ENCODE assay signal across 18 cellular contexts in genomic region chr12:51540996-51541395, GRCh38. TPM values are rescaled to one million over a fixed set of nuclear protein-coding genes. Genes with fewer than 3 reads are reported as not detected.
A peak's percentile ranks its signal among the peaks of the same experiment; 100 is the strongest.
DNase-seq lines count a peak whose midpoint lies in the region; ATAC-seq lines count a peak whose summit lies in the region.
"Had no signal": no experiment of that assay in that cellular context is flagged by ENCODE, and none has a peak within 500 bp of the region (broad histone marks: within the 10 kb centered on the region; RNA-seq: fewer than 3 reads in every experiment).

No MANE protein-coding gene starts in this region.

- ATAC-seq in GM21717 (IDR thresholded peaks at IDR 0.05; ENCODE audit: unreplicated experiment): no peak
- ATAC-seq: A549; CD8-positive, alpha-beta T cell; GM12878 had no signal

- DNase-seq in activated effector memory CD4-positive, alpha-beta T cell treated with anti-CD3 and anti-CD28 coated beads, Interleukin-2, amount 50 U/mL, for 16 hours: peak; percentile 27
- no peak for DNase-seq in activated effector memory CD4-positive, alpha-beta T cell treated with Interleukin-2 at 50 U/mL for 16 hours
- peak; percentile 65 to 78 for DNase-seq in SJSA1 (ENCODE audit: low read depth in 1 of 2, low spot score in 2 of 2)
- DNase-seq in RPMI8226: no peak
- DNase-seq: AML-193; Caco-2; Calu3; CD4-positive, alpha-beta T cell; CD8-positive, alpha-beta T cell; DMS79 treated with DMSO at 0.1 percent for 48 hours; EL; GDM1 had no signal

- no peaks in the 10 kb centered on the region for H3K27me3 ChIP-seq in SJSA1 (replicated peaks)
- H3K27me3 ChIP-seq: BLaER1 treated with 17β-estradiol and CSF1 and Interleukin-3, amounts not matched to agents 10 nM and 100 nM had no signal

- H3K36me3 ChIP-seq in SJSA1: no peaks in the 10 kb centered on the region
- H3K36me3 ChIP-seq: BLaER1 treated with 17β-estradiol and CSF1 and Interleukin-3, amounts not matched to agents 10 nM and 100 nM had no signal

- H3K4me1 ChIP-seq in SJSA1 (replicated peaks): peaks cover 36% of the 10 kb centered on the region
- H3K4me1 ChIP-seq: A549; BLaER1 treated with 17β-estradiol and CSF1 and Interleukin-3, amounts not matched to agents 10 nM and 100 nM; Caco-2 had no signal

- H3K9me3 ChIP-seq in SJSA1 (replicated peaks): no peaks in the 10 kb centered on the region
- H3K9me3 ChIP-seq: A549, Caco-2 had no signal

- no peak overlapping the region for H3K4me3 ChIP-seq in SJSA1
- H3K4me3 ChIP-seq: A549; BLaER1 treated with 17β-estradiol and CSF1 and Interleukin-3, amounts not matched to agents 10 nM and 100 nM; GM12878 had no signal

- peak overlapping the region; percentile 26 for H3K27ac ChIP-seq in SJSA1
- H3K27ac ChIP-seq: 22Rv1; A549; BLaER1 treated with 17β-estradiol and CSF1 and Interleukin-3, amounts not matched to agents 10 nM and 100 nM; C4-2B had no signal

RNA-seq across cellular contexts. Expression of gene SCN8A, which starts 50.0 kb away (rescaled TPM):
- 1.4 and 4.3 TPM in 2 replicates for total RNA-seq in SJSA1 (2014; rRNA removed; shearing (Covaris generic))

Comparison
In these comparisons a context has a peak if more than half of its experiments do, and no peak if none do; other contexts are left out.
1. DNase-seq: peak in activated effector memory CD4-positive, alpha-beta T cell treated with anti-CD3 and anti-CD28 coated beads, Interleukin-2, amount 50 U/mL, for 16 hours (single experiment) and SJSA1 (2 of 2); none in activated effector memory CD4-positive, alpha-beta T cell treated with Interleukin-2 at 50 U/mL for 16 hours (single experiment) and RPMI8226 (single experiment).